Comparison of ENCODE assay signal across 8 cellular contexts in genomic region chr13:109783815-109784589, GRCh38. TPM values are rescaled to one million over a fixed set of nuclear protein-coding genes. Genes with fewer than 3 reads are reported as not detected.
DNase-seq lines count a peak whose midpoint lies in the region; ATAC-seq and TF ChIP-seq lines count a peak whose summit lies in the region.

No MANE protein-coding gene starts in this region.

- H3K4me3 ChIP-seq in right atrium auricular region (peak overlapping the region; percentile 62 to 84), dorsolateral prefrontal cortex (peak overlapping the region; percentile 43 to 92 (median 68)), mucosa of descending colon (no peak overlapping the region), uterus (peak overlapping the region; percentile 23 to 51)

- no peaks in the 10 kb centered on the region for H3K27me3 ChIP-seq in right atrium auricular region
- no peaks in the 10 kb centered on the region for H3K27me3 ChIP-seq in dorsolateral prefrontal cortex
- H3K27me3 ChIP-seq in uterus: peaks cover 0 to 5% of the 10 kb centered on the region in 2 donors

- TF ChIP-seq POLR2A in uterus (IDR thresholded peaks at IDR 0.05): no peak

- ATAC-seq in mucosa of descending colon (no peak), HG02798 (IDR thresholded peaks at IDR 0.05; ENCODE audit: poor library complexity, unreplicated experiment) (no peak), GM18519 (IDR thresholded peaks at IDR 0.05; ENCODE audit: low FRiP score, unreplicated experiment) (no peak)

- H3K27ac ChIP-seq in right atrium auricular region (peak overlapping the region; percentile 77), dorsolateral prefrontal cortex (peak overlapping the region in 53 of 59 donors; percentile 42 to 97 (median 76)), uterus (peak overlapping the region in 1 of 2 donors; percentile 98)

- DNase-seq in right atrium auricular region (ENCODE audit: low spot score): no peak
- no peak for DNase-seq in cardiac septum (ENCODE audit: low spot score)
- peak in 1 of 10 donors; percentile 56 for DNase-seq in dorsolateral prefrontal cortex
- peak in 2 of 3 donors; percentile 38 to 64 for DNase-seq in mucosa of descending colon
- DNase-seq in uterus: peak in 1 of 2 donors; percentile 17
- no peak for DNase-seq in NOMO-1 treated with dmso at 0.1 percent for 144 hours (lab: John Stamatoyannopoulos, UW; ENCODE audit: unreplicated experiment)

- peaks cover 0 to 63% of the 10 kb centered on the region in 2 donors for H3K4me1 ChIP-seq in right atrium auricular region
- peaks cover 27% of the 10 kb centered on the region for H3K4me1 ChIP-seq in mucosa of descending colon (ENCODE audit: low read depth)
- H3K4me1 ChIP-seq in uterus: peaks cover 3 to 16% of the 10 kb centered on the region in 2 donors

- no peak for TF ChIP-seq CTCF in right atrium auricular region (IDR thresholded peaks at IDR 0.05)
- TF ChIP-seq CTCF in dorsolateral prefrontal cortex (IDR thresholded peaks at IDR 0.05 in 54 of 56, conservative IDR thresholded peaks at IDR 0.05 in 2 of 56; ENCODE audit: low read depth in 1 of 56, partially characterized antibody in 56 of 56): no peak
- no peak for TF ChIP-seq CTCF in mucosa of descending colon (IDR thresholded peaks at IDR 0.05)
- TF ChIP-seq CTCF in uterus (IDR thresholded peaks at IDR 0.05): no peak

- peaks cover 59% of the 10 kb centered on the region for H3K36me3 ChIP-seq in right atrium auricular region
- H3K36me3 ChIP-seq in mucosa of descending colon (ENCODE audit: low read depth): no peaks in the 10 kb centered on the region
- no peaks in the 10 kb centered on the region for H3K36me3 ChIP-seq in uterus

- H3K9me3 ChIP-seq in right atrium auricular region (no peaks in the 10 kb centered on the region), mucosa of descending colon (no peaks in the 10 kb centered on the region), uterus (no peaks in the 10 kb centered on the region)

- intact Hi-C loops in cardiac septum (cut with DNase I): loop anchor here (5.0 to 10.0 kb wide), 4 partner anchors 499 to 822 kb away; no protein-coding TSS in a partner anchor
- intact Hi-C loops in dorsolateral prefrontal cortex (cut with DNase I): loop anchor here (2.0 to 10.0 kb wide), 6 partner anchors 348 to 1569 kb away; partner anchors contain the start of genes ABHD13 (in 1 of the 2) and LIG4 (in 1 of the 2)
- intact Hi-C loops in mucosa of descending colon (cut with DNase I, micrococcal nuclease): loop anchor here in 1 of 2 donors (5.0 to 10.0 kb wide), 2 partner anchors 321 to 637 kb away; no protein-coding TSS in a partner anchor
- intact Hi-C loops in uterus (cut with DNase I; ENCODE audit: low total_unique reads): loop anchor here (10.0 kb wide), 1 partner anchor 331 kb away; no protein-coding TSS in a partner anchor

RNA-seq across cellular contexts. Expression of gene IRS2, which starts 2.4 kb away (rescaled TPM):
- total RNA-seq in right atrium auricular region (10 to 100 TPM; 21.2 to 57.6 TPM), cardiac septum (12.0 TPM), dorsolateral prefrontal cortex (100 to 1,000 TPM in 1 of 120 experiments, 10 to 100 TPM in 119; 46.0 to 107 (median 73.1) TPM), mucosa of descending colon (10 to 100 TPM; 14.0 to 31.4 (median 23.7) TPM), uterus (10 to 100 TPM in 2 of 4 donors, 1 to 10 TPM in 2; 6.5 to 20.3 (median 11.7) TPM)

Comparison
In these comparisons a context has a peak if more than half of its experiments do, and no peak if none do; other contexts are left out.
1. DNase-seq: peak in mucosa of descending colon (2 of 3); none in right atrium auricular region (single experiment), cardiac septum (single experiment) and NOMO-1 treated with dmso at 0.1 percent for 144 hours (single experiment).